1 cellular context compared by ENCODE assay signal in genomic region chr2:64019083-64019974, GRCh38.
A peak's percentile ranks its signal among the peaks of the same experiment; 100 is the strongest.
TF ChIP-seq lines count a peak whose summit lies in the region.

VPS54 (minus strand) TSS chr2:64019428; CDS start chr2:63983999, 35,429 bp downstream.

TF ChIP-seq in K562, 482 proteins besides CTCF, POLR2A, EP300 and RAD21 (continued from another document and continues in another):
- no peak for TF ChIP-seq ATF3 (IDR thresholded peaks at IDR 0.05)
- TF ChIP-seq ATF3 (CRISPR knock-in tag; conservative IDR thresholded peaks at IDR 0.05): no peak
- TF ChIP-seq NELFE (IDR thresholded peaks at IDR 0.05; ENCODE audit: insufficient read depth, insufficient read length): no peak
- TF ChIP-seq, protein P1, sequence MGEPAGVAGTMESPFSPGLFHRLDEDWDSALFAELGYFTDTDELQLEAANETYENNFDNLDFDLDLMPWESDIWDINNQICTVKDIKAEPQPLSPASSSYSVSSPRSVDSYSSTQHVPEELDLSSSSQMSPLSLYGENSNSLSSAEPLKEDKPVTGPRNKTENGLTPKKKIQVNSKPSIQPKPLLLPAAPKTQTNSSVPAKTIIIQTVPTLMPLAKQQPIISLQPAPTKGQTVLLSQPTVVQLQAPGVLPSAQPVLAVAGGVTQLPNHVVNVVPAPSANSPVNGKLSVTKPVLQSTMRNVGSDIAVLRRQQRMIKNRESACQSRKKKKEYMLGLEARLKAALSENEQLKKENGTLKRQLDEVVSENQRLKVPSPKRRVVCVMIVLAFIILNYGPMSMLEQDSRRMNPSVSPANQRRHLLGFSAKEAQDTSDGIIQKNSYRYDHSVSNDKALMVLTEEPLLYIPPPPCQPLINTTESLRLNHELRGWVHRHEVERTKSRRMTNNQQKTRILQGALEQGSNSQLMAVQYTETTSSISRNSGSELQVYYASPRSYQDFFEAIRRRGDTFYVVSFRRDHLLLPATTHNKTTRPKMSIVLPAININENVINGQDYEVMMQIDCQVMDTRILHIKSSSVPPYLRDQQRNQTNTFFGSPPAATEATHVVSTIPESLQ (CRISPR knock-in tag; IDR thresholded peaks at IDR 0.05): no peak; the same call in 1 of the 2 replicates
- TF ChIP-seq, protein P2, sequence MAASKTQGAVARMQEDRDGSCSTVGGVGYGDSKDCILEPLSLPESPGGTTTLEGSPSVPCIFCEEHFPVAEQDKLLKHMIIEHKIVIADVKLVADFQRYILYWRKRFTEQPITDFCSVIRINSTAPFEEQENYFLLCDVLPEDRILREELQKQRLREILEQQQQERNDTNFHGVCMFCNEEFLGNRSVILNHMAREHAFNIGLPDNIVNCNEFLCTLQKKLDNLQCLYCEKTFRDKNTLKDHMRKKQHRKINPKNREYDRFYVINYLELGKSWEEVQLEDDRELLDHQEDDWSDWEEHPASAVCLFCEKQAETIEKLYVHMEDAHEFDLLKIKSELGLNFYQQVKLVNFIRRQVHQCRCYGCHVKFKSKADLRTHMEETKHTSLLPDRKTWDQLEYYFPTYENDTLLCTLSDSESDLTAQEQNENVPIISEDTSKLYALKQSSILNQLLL (CRISPR knock-in tag; IDR thresholded peaks at IDR 0.05; ENCODE audit: borderline replicate concordance): no peak
- no peak for TF ChIP-seq SIX5 (IDR thresholded peaks at IDR 0.05; ENCODE audit: borderline replicate concordance in 1 of 2, insufficient read depth in 1 of 2, low read depth in 1 of 2, low read length in 2 of 2)
- no peak; the same call in 1 of the 2 replicates for TF ChIP-seq ZFP1 (CRISPR knock-in tag; IDR thresholded peaks at IDR 0.05)
- TF ChIP-seq SIN3A (IDR thresholded peaks at IDR 0.05; ENCODE audit: borderline replicate concordance in 2 of 2, control insufficient read depth in 1 of 2, low read depth in 2 of 2, low read length in 2 of 2): peak; percentile 52 to 85; a peak in 3 of 4 replicates
- TF ChIP-seq NFATC3 (IDR thresholded peaks at IDR 0.05): peak; percentile 72; the same call in 1 of the 2 replicates
- no peak; the same call in 1 of the 2 replicates for TF ChIP-seq HMGXB4 (CRISPR knock-in tag; IDR thresholded peaks at IDR 0.05)
- TF ChIP-seq ZNF76 (CRISPR knock-in tag; IDR thresholded peaks at IDR 0.05; ENCODE audit: borderline replicate concordance): no peak
- TF ChIP-seq DPF2 (IDR thresholded peaks at IDR 0.05): peak; percentile 53; the same call in 1 of the 2 replicates
- no peak for TF ChIP-seq ZNF354B (CRISPR knock-in tag; IDR thresholded peaks at IDR 0.05)
- no peak for TF ChIP-seq TCF15 (CRISPR knock-in tag; IDR thresholded peaks at IDR 0.05)
- no peak for TF ChIP-seq ZNF586 (CRISPR knock-in tag; conservative IDR thresholded peaks at IDR 0.05)
- TF ChIP-seq ZNF274 (IDR thresholded peaks at IDR 0.05; ENCODE audit: borderline replicate concordance, low read depth, low read length): no peak
- no peak for TF ChIP-seq SETDB1 (IDR thresholded peaks at IDR 0.05; ENCODE audit: low read length)
- TF ChIP-seq, protein P3, sequence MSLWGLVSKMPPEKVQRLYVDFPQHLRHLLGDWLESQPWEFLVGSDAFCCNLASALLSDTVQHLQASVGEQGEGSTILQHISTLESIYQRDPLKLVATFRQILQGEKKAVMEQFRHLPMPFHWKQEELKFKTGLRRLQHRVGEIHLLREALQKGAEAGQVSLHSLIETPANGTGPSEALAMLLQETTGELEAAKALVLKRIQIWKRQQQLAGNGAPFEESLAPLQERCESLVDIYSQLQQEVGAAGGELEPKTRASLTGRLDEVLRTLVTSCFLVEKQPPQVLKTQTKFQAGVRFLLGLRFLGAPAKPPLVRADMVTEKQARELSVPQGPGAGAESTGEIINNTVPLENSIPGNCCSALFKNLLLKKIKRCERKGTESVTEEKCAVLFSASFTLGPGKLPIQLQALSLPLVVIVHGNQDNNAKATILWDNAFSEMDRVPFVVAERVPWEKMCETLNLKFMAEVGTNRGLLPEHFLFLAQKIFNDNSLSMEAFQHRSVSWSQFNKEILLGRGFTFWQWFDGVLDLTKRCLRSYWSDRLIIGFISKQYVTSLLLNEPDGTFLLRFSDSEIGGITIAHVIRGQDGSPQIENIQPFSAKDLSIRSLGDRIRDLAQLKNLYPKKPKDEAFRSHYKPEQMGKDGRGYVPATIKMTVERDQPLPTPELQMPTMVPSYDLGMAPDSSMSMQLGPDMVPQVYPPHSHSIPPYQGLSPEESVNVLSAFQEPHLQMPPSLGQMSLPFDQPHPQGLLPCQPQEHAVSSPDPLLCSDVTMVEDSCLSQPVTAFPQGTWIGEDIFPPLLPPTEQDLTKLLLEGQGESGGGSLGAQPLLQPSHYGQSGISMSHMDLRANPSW (CRISPR knock-in tag; IDR thresholded peaks at IDR 0.05): no peak
- no peak for TF ChIP-seq CREM (IDR thresholded peaks at IDR 0.05; ENCODE audit: low read depth)
- TF ChIP-seq TSHZ1 (CRISPR knock-in tag; IDR thresholded peaks at IDR 0.05): no peak
- TF ChIP-seq HNRNPL (IDR thresholded peaks at IDR 0.05; ENCODE audit: low read depth, low read length): no peak
- no peak for TF ChIP-seq BRF1 (IDR thresholded peaks at IDR 0.05; ENCODE audit: borderline replicate concordance, extremely low read depth, insufficient read length)
- TF ChIP-seq PREB (CRISPR knock-in tag; IDR thresholded peaks at IDR 0.05): no peak
- no peak for TF ChIP-seq TRIM25 (IDR thresholded peaks at IDR 0.05; ENCODE audit: borderline replicate concordance)
- TF ChIP-seq PKNOX1 (IDR thresholded peaks at IDR 0.05): no peak
- TF ChIP-seq ZNF57 (CRISPR knock-in tag; IDR thresholded peaks at IDR 0.05): no peak
- TF ChIP-seq POLR2AphosphoS2 (IDR thresholded peaks at IDR 0.05; ENCODE audit: low read length): no peak
- TF ChIP-seq MIER1 (IDR thresholded peaks at IDR 0.05; ENCODE audit: low read depth): no peak
- peak; percentile 52; the same call in 1 of the 2 replicates for TF ChIP-seq SMARCE1 (IDR thresholded peaks at IDR 0.05)
- TF ChIP-seq NCOA2 (IDR thresholded peaks at IDR 0.05; ENCODE audit: partially characterized antibody in 2 of 2): no peak
- no peak for TF ChIP-seq ZBTB12 (CRISPR knock-in tag; IDR thresholded peaks at IDR 0.05)
- no peak for TF ChIP-seq ZNF551 (CRISPR knock-in tag; IDR thresholded peaks at IDR 0.05)
- no peak for TF ChIP-seq HOXB6 (CRISPR knock-in tag; IDR thresholded peaks at IDR 0.05; ENCODE audit: borderline replicate concordance)
- TF ChIP-seq, protein P4, sequence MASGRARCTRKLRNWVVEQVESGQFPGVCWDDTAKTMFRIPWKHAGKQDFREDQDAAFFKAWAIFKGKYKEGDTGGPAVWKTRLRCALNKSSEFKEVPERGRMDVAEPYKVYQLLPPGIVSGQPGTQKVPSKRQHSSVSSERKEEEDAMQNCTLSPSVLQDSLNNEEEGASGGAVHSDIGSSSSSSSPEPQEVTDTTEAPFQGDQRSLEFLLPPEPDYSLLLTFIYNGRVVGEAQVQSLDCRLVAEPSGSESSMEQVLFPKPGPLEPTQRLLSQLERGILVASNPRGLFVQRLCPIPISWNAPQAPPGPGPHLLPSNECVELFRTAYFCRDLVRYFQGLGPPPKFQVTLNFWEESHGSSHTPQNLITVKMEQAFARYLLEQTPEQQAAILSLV (tag; IDR thresholded peaks at IDR 0.05): peak; percentile 22; the same call in 1 of the 2 replicates
- TF ChIP-seq NR2C1 (IDR thresholded peaks at IDR 0.05): peak; percentile 96
- peak; percentile 97 for TF ChIP-seq NR2C1 (tag; IDR thresholded peaks at IDR 0.05)
- no peak for TF ChIP-seq ZNF717 (CRISPR knock-in tag; IDR thresholded peaks at IDR 0.05)
- TF ChIP-seq COPS2 (conservative IDR thresholded peaks at IDR 0.05): no peak
- TF ChIP-seq ZSCAN32 (CRISPR knock-in tag; IDR thresholded peaks at IDR 0.05): no peak
- no peak for TF ChIP-seq SREBF1 (IDR thresholded peaks at IDR 0.05; ENCODE audit: borderline replicate concordance, low read depth, low read length)
- no peak for TF ChIP-seq TBL1XR1 (IDR thresholded peaks at IDR 0.05; ENCODE audit: low read length in 2 of 2)
- TF ChIP-seq, protein P5, sequence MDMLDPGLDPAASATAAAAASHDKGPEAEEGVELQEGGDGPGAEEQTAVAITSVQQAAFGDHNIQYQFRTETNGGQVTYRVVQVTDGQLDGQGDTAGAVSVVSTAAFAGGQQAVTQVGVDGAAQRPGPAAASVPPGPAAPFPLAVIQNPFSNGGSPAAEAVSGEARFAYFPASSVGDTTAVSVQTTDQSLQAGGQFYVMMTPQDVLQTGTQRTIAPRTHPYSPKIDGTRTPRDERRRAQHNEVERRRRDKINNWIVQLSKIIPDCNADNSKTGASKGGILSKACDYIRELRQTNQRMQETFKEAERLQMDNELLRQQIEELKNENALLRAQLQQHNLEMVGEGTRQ (CRISPR knock-in tag; IDR thresholded peaks at IDR 0.05): no peak
